Comparison of ENCODE assay signal across 8 cellular contexts in genomic region chr1:112395261-112395831, GRCh38. TPM values are rescaled to one million over a fixed set of nuclear protein-coding genes. Genes with fewer than 3 reads are reported as not detected.
DNase-seq lines count a peak whose midpoint lies in the region; ATAC-seq and TF ChIP-seq lines count a peak whose summit lies in the region.

No MANE protein-coding gene starts in this region.

- H3K9me3 Mint-ChIP-seq in activated CD8-positive, alpha-beta T cell treated with anti-CD3 and anti-CD28 coated beads for 36 hours = no peaks in the 10 kb centered on the region
- no peaks in the 10 kb centered on the region for H3K9me3 Mint-ChIP-seq in stimulated activated naive CD8-positive, alpha-beta T cell treated with anti-CD3 and anti-CD28 coated beads, Interleukin-15, amount 100 ng/mL, for 72 hours

- intact Hi-C loops in activated CD8-positive, alpha-beta T cell treated with anti-CD3 and anti-CD28 coated beads for 36 hours (cut with micrococcal nuclease) = no loop called here

- peaks cover 29% of the 10 kb centered on the region for H3K4me1 Mint-ChIP-seq in activated CD8-positive, alpha-beta T cell treated with anti-CD3 and anti-CD28 coated beads for 36 hours (ENCODE audit: low read depth)
- H3K4me1 Mint-ChIP-seq in stimulated activated naive CD8-positive, alpha-beta T cell treated with anti-CD3 and anti-CD28 coated beads, Interleukin-15, amount 100 ng/mL, for 72 hours = peaks cover 41% of the 10 kb centered on the region

- H3K27me3 Mint-ChIP-seq in activated CD8-positive, alpha-beta T cell treated with anti-CD3 and anti-CD28 coated beads for 36 hours = peaks cover 39% of the 10 kb centered on the region
- H3K27me3 Mint-ChIP-seq in stimulated activated naive CD8-positive, alpha-beta T cell treated with anti-CD3 and anti-CD28 coated beads, Interleukin-15, amount 100 ng/mL, for 72 hours = peaks cover 38% of the 10 kb centered on the region

- H3K4me3 Mint-ChIP-seq in activated CD8-positive, alpha-beta T cell treated with anti-CD3 and anti-CD28 coated beads for 36 hours = peak overlapping the region; percentile 84
- peak overlapping the region; percentile 86 to 98 for H3K4me3 Mint-ChIP-seq in stimulated activated naive CD8-positive, alpha-beta T cell treated with anti-CD3 and anti-CD28 coated beads, Interleukin-15, amount 100 ng/mL, for 72 hours

- CTCF ChIA-PET in activated CD8-positive, alpha-beta T cell treated with anti-CD3 and anti-CD28 coated beads for 36 hours (lab: Charles Lee) = interaction anchor here (0.6 to 10.3 kb wide), 4 partner anchors 70 to 315 kb away, joined by 3 to 122 read pairs (median 6); no protein-coding TSS in a partner anchor

- no peak overlapping the region for H3K27ac Mint-ChIP-seq in activated CD8-positive, alpha-beta T cell treated with anti-CD3 and anti-CD28 coated beads for 36 hours
- no peak overlapping the region for H3K27ac Mint-ChIP-seq in stimulated activated naive CD8-positive, alpha-beta T cell treated with anti-CD3 and anti-CD28 coated beads, Interleukin-15, amount 100 ng/mL, for 72 hours

- no peak for TF ChIP-seq CTCF in activated CD8-positive, alpha-beta T cell treated with anti-CD3 and anti-CD28 coated beads for 36 hours (IDR thresholded peaks at IDR 0.05)

- DNase-seq in NCI-H146 (lab: John Stamatoyannopoulos, UW) (peak; percentile 30), NCI-H146 treated with DMSO at 0.1 percent for 48 hours (lab: John Stamatoyannopoulos, UW; ENCODE audit: unreplicated experiment) (no peak), HPDE6-E6E7 (ENCODE audit: extremely low spot score) (no peak)
- no peak for DNase-seq in activated CD8-positive, alpha-beta T cell treated with anti-CD3 and anti-CD28 coated beads for 36 hours
- no peak for DNase-seq in stimulated activated naive CD8-positive, alpha-beta T cell treated with anti-CD3 and anti-CD28 coated beads, Interleukin-15, amount 100 ng/mL, for 72 hours

- POLR2A ChIA-PET in activated CD8-positive, alpha-beta T cell treated with anti-CD3 and anti-CD28 coated beads for 36 hours (lab: Charles Lee) = interaction anchor here (0.5 kb wide), 1 partner anchor 708 kb away, joined by 3 read pairs; no protein-coding TSS in a partner anchor

- no peak for ATAC-seq in activated CD8-positive, alpha-beta T cell treated with anti-CD3 and anti-CD28 coated beads for 36 hours
- ATAC-seq in stimulated activated naive CD8-positive, alpha-beta T cell treated with anti-CD3 and anti-CD28 coated beads, Interleukin-15, amount 100 ng/mL, for 72 hours = no peak
- no peak for ATAC-seq in GM19397 (IDR thresholded peaks at IDR 0.05; ENCODE audit: unreplicated experiment)
- no peak for ATAC-seq in GM18502 (IDR thresholded peaks at IDR 0.05; ENCODE audit: poor library complexity, unreplicated experiment)

- peak overlapping the region; percentile 98 for H3K4me3 ChIP-seq in iPS-18c (ENCODE audit: insufficient read depth, low read depth, low read length)

- H3K36me3 Mint-ChIP-seq in activated CD8-positive, alpha-beta T cell treated with anti-CD3 and anti-CD28 coated beads for 36 hours (ENCODE audit: low read depth) = no peaks in the 10 kb centered on the region

- H3K9me3 ChIP-seq in iPS-18c (ENCODE audit: control insufficient read depth, insufficient read depth, low read length) = no peaks in the 10 kb centered on the region

RNA-seq across cellular contexts. Expression of gene CTTNBP2NL, which starts 0.7 kb away (rescaled TPM):
- total RNA-seq in activated CD8-positive, alpha-beta T cell treated with anti-CD3 and anti-CD28 coated beads for 36 hours = 1 to 10 TPM; 1.1 to 1.7 TPM
